Comparison of ENCODE assay signal across 8 cellular contexts in genomic region chr20:47453167-47453782, GRCh38. TPM values are rescaled to one million over a fixed set of nuclear protein-coding genes. Genes with fewer than 3 reads are reported as not detected.
DNase-seq lines count a peak whose midpoint lies in the region; ATAC-seq, FAIRE-seq and TF ChIP-seq lines count a peak whose summit lies in the region.

No MANE protein-coding gene starts in this region.

- FAIRE-seq in astrocyte (lab: Jason Lieb, UNC), result no peak

- H3K4me3 Mint-ChIP-seq in astrocyte (ENCODE audit: unreplicated experiment), result peak overlapping the region; percentile 56

- peak; percentile 91 for ATAC-seq in GM18502 (IDR thresholded peaks at IDR 0.05; ENCODE audit: poor library complexity, unreplicated experiment)

- H3K27me3 ChIP-seq in astrocyte (ENCODE audit: insufficient read depth, low read length) (no peaks in the 10 kb centered on the region), colonic mucosa (no peaks in the 10 kb centered on the region)

- H3K27ac Mint-ChIP-seq in astrocyte (ENCODE audit: unreplicated experiment), result peak overlapping the region; percentile 97

- H3K27ac ChIP-seq in astrocyte (ENCODE audit: low read depth, low read length) (peak overlapping the region; percentile 74), colonic mucosa (no peak overlapping the region)

- no peaks in the 10 kb centered on the region for H4K20me1 ChIP-seq in astrocyte (ENCODE audit: insufficient read depth, low read length)

- peaks cover 6% of the 10 kb centered on the region for H3K9me3 Mint-ChIP-seq in astrocyte (ENCODE audit: unreplicated experiment)

- no peaks in the 10 kb centered on the region for H3K79me2 ChIP-seq in astrocyte (ENCODE audit: insufficient read depth, low read length)

- H3K4me2 ChIP-seq in astrocyte (ENCODE audit: low read length), result peak overlapping the region; percentile 59

- peaks cover 5% of the 10 kb centered on the region for H3K9me3 ChIP-seq in astrocyte (ENCODE audit: insufficient read depth, low read depth, low read length)
- no peaks in the 10 kb centered on the region for H3K9me3 ChIP-seq in colonic mucosa

- H3K4me1 ChIP-seq in astrocyte (ENCODE audit: insufficient read depth, low read length) (peaks cover 3% of the 10 kb centered on the region), colonic mucosa (no peaks in the 10 kb centered on the region)

- no peaks in the 10 kb centered on the region for H3K36me3 Mint-ChIP-seq in astrocyte (ENCODE audit: low read depth, unreplicated experiment)

- peak; percentile 94 for DNase-seq in HCEC 1CT
- DNase-seq in NCI-H460 (ENCODE audit: extremely low read depth, low read depth), result peak; percentile 58
- peak; percentile 86 for DNase-seq in astrocyte (ENCODE audit: low read depth)
- DNase-seq in stimulated activated CD4-positive, alpha-beta T cell treated with anti-CD3 and anti-CD28 coated beads, Interleukin-15, amount 100 ng/mL, for 48 hours (ENCODE audit: low read depth in 2 of 2), result peak; percentile 35 to 40
- no peak for DNase-seq in NCI-H1930 (lab: John Stamatoyannopoulos, UW)
- no peak for DNase-seq in central memory CD4-positive, alpha-beta T cell
- DNase-seq in colonic mucosa, result no peak

- peak overlapping the region; percentile 31 for H3K9ac ChIP-seq in astrocyte (ENCODE audit: low read length)
- no peak overlapping the region for H3K9ac ChIP-seq in colonic mucosa (ENCODE audit: low read depth in 2 of 2, low read length in 2 of 2)

- H3K27me3 Mint-ChIP-seq in astrocyte (ENCODE audit: low read depth, unreplicated experiment), result no peaks in the 10 kb centered on the region

- H3K4me1 Mint-ChIP-seq in astrocyte (ENCODE audit: low read depth, unreplicated experiment), result peaks cover 21% of the 10 kb centered on the region

- no peaks in the 10 kb centered on the region for H3K36me3 ChIP-seq in astrocyte (ENCODE audit: insufficient read depth, low read length)
- no peaks in the 10 kb centered on the region for H3K36me3 ChIP-seq in colonic mucosa

- no peak for TF ChIP-seq CTCF in astrocyte (IDR thresholded peaks at IDR 0.05; ENCODE audit: insufficient read depth, low read depth, low read length)
- TF ChIP-seq CTCF in colonic mucosa (IDR thresholded peaks at IDR 0.05), result no peak

- intact Hi-C loops in colonic mucosa (cut with DNase I), result no loop called here

- H3K4me3 ChIP-seq in astrocyte (ENCODE audit: insufficient read depth, low read depth, low read length) (no peak overlapping the region), colonic mucosa (no peak overlapping the region)

- H2AFZ ChIP-seq in astrocyte (ENCODE audit: low read depth, low read length), result peak overlapping the region; percentile 2

RNA-seq across cellular contexts. Expression of gene NCOA3, which starts 48.4 kb away (rescaled TPM):
- total RNA-seq in NCI-H460 (2014; rRNA removed; shearing (Covaris generic)), result 53.7 and 58.1 TPM in 2 replicates
- 25.5 and 37.4 TPM in 2 replicates for polyA plus RNA-seq in NCI-H460 (2014; cell fraction: nucleus; rRNA removed)
- total RNA-seq in astrocyte (30.5 and 31.0 TPM in 2 replicates), colonic mucosa (10 to 100 TPM; 17.1 to 24.2 TPM)

Comparison
In these comparisons a context has a peak if more than half of its experiments do, and no peak if none do; other contexts are left out.
1. DNase-seq: peak in HCEC 1CT (single experiment), NCI-H460 (single experiment), astrocyte (single experiment) and stimulated activated CD4-positive, alpha-beta T cell treated with anti-CD3 and anti-CD28 coated beads, Interleukin-15, amount 100 ng/mL, for 48 hours (2 of 2); none in NCI-H1930 (0 of 2), central memory CD4-positive, alpha-beta T cell (single experiment) and colonic mucosa (single experiment).